In the genomic region with DNA sequence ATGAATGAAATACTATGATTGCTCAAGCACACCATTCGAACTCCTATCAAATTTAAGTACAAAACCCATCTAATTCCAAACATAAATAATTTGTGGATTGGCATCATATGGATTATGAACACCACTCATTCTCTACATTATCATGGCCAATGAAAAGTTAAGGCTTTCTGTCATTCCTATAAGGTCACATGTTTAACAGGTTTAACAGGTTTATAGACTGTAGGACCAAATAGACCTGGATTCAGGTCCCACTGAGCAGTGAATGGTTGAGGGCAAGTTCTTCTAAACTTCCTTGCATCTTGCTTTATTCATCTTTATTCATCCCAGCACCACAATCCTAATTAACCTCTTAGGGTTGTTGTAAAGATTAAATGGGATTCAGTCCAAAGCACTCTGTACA, we compare ENCODE assay signal across 16 cellular contexts. TPM values are rescaled to one million over a fixed set of nuclear protein-coding genes. Genes with fewer than 3 reads are reported as not detected.
A peak's percentile ranks its signal among the peaks of the same experiment; 100 is the strongest.
DNase-seq lines count a peak whose midpoint lies in the region; ATAC-seq and TF ChIP-seq lines count a peak whose summit lies in the region.
"Had no signal": no experiment of that assay in that cellular context is flagged by ENCODE, and none has a peak within 500 bp of the region (broad histone marks: within the 10 kb centered on the region; RNA-seq: fewer than 3 reads in every experiment).

No MANE protein-coding gene starts in this region.

- POLR2A ChIA-PET in PC-3 (lab: Charles Lee; ENCODE audit: unreplicated experiment), result no interaction called here

- H3K4me2 ChIP-seq in PC-3 (ENCODE audit: low read length), result no peak overlapping the region

- CTCF ChIA-PET in PC-3 (lab: Charles Lee), result no interaction called here

- no peaks in the 10 kb centered on the region for H4K20me1 ChIP-seq in PC-3 (ENCODE audit: low read length)

- H3K27me3 ChIP-seq in PC-3 (ENCODE audit: low read length), result no peaks in the 10 kb centered on the region
- no peaks in the 10 kb centered on the region for H3K27me3 ChIP-seq in foreskin keratinocyte
- no peaks in the 10 kb centered on the region for H3K27me3 ChIP-seq in brain microvascular endothelial cell (replicated peaks)
- H3K27me3 ChIP-seq: BE2C had no signal

- in situ Hi-C loops in brain microvascular endothelial cell (cut with HindIII; ENCODE audit: low pct_ligation_motif_present, low sequenced_read_pairs), result no loop called here

- H3K4me3 ChIP-seq in PC-3 (ENCODE audit: low read length) (no peak overlapping the region), brain microvascular endothelial cell (ENCODE audit: low read depth, low read length) (no peak overlapping the region)
- H3K4me3 ChIP-seq: HAP-1 had no signal

- no peaks in the 10 kb centered on the region for H3K9me2 ChIP-seq in PC-3 (replicated peaks; ENCODE audit: low read length)

- no peaks in the 10 kb centered on the region for H3K36me3 ChIP-seq in PC-3 (ENCODE audit: low read depth, low read length)
- H3K36me3 ChIP-seq in brain microvascular endothelial cell (replicated peaks), result no peaks in the 10 kb centered on the region
- H3K36me3 ChIP-seq: BE2C, HAP-1 had no signal

- H3K4me1 ChIP-seq in PC-3 (ENCODE audit: insufficient read depth, low read length) (no peaks in the 10 kb centered on the region), foreskin keratinocyte (no peaks in the 10 kb centered on the region)
- H3K4me1 ChIP-seq: BE2C, HAP-1 had no signal

- H3K27ac ChIP-seq in PC-3 (ENCODE audit: low read length) (no peak overlapping the region), foreskin keratinocyte (no peak overlapping the region), brain microvascular endothelial cell (no peak overlapping the region)

- H3F3A ChIP-seq in PC-3 (ENCODE audit: low read length, unreplicated experiment), result no peaks in the 10 kb centered on the region

- no peaks in the 10 kb centered on the region for H3K79me2 ChIP-seq in PC-3 (ENCODE audit: low read length)

- TF ChIP-seq CTCF in PC-3 (conservative IDR thresholded peaks at IDR 0.05; ENCODE audit: low read depth, low read length) (no peak), foreskin keratinocyte (conservative IDR thresholded peaks at IDR 0.05) (no peak), brain microvascular endothelial cell (IDR thresholded peaks at IDR 0.05; ENCODE audit: low read depth, low read length, missing control alignments) (no peak)

- no TSS peak for BruUV-seq in PC-3 (replicated peaks; lab: Mats Ljungman, UMichigan)

- no peaks in the 10 kb centered on the region for H3K9me3 ChIP-seq in PC-3 (ENCODE audit: low read length)
- H3K9me3 ChIP-seq: BE2C, HAP-1 had no signal

- intact Hi-C loops in PC-3 (cut with micrococcal nuclease), result no loop called here

- H2AFZ ChIP-seq in PC-3 (ENCODE audit: low read length), result no peak overlapping the region

- ATAC-seq in PC-3, result no peak
- ATAC-seq in foreskin keratinocyte, result peak; percentile 14
- no peak for ATAC-seq in GM18498 (IDR thresholded peaks at IDR 0.05; ENCODE audit: unreplicated experiment)

- no peak overlapping the region for H3K9ac ChIP-seq in PC-3 (ENCODE audit: low read length)

- DNase-seq in SIG-M5 treated with dmso at 0.1 percent for 504 hours (lab: John Stamatoyannopoulos, UW; ENCODE audit: unreplicated experiment), result peak; percentile 7
- no peak for DNase-seq in SIG-M5 (lab: John Stamatoyannopoulos, UW)
- peak; percentile 48 for DNase-seq in PC-3
- no peak for DNase-seq in foreskin keratinocyte
- DNase-seq in brain microvascular endothelial cell, result no peak
- DNase-seq: ACHN; BE2C; C1 segment of cervical spinal cord; CD4-positive, CD25-positive, alpha-beta regulatory T cell; CD8-positive, alpha-beta memory T cell; COR-L47; DMS 273 treated with DMSO at 0.1 percent for 48 hours; DMS79; GDM1 had no signal

RNA-seq across cellular contexts. Expression of a gene that starts 33.4 kb away (rescaled TPM):
- total RNA-seq in PC-3 (2014; rRNA removed) (3.6 and 4.3 TPM in 2 replicates), foreskin keratinocyte (1.9 and 2.2 TPM in 2 replicates)
- 1.2 TPM in 2 replicates for polyA plus RNA-seq in foreskin keratinocyte

RNA-seq across cellular contexts. Expression of a gene that starts 33.9 kb away (rescaled TPM):
- total RNA-seq in PC-3 (2014; rRNA removed) (113 and 147 TPM in 2 replicates), foreskin keratinocyte (176 and 196 TPM in 2 replicates)
- polyA plus RNA-seq in foreskin keratinocyte, result 25.8 and 33.9 TPM in 2 replicates

Comparison
In these comparisons a context has a peak if more than half of its experiments do, and no peak if none do; other contexts are left out.
1. DNase-seq: peak in SIG-M5 treated with dmso at 0.1 percent for 504 hours (single experiment) and PC-3 (single experiment); none in SIG-M5 (single experiment), foreskin keratinocyte (0 of 2) and brain microvascular endothelial cell (single experiment).